1 cellular context compared by ENCODE assay signal in genomic region chr17:75842963-75843576, GRCh38.
TF ChIP-seq lines count a peak whose summit lies in the region.

No MANE protein-coding gene starts in this region.

TF ChIP-seq in A549, 52 proteins besides CTCF, POLR2A, EP300 and RAD21 (continued from another document):
- TF ChIP-seq HOXA7 (CRISPR knock-in tag; IDR thresholded peaks at IDR 0.05) (no peak), ZSCAN20 (CRISPR knock-in tag; IDR thresholded peaks at IDR 0.05) (no peak), FOSL2 (IDR thresholded peaks at IDR 0.05) (no peak), FOSL2 (CRISPR knock-in tag; IDR thresholded peaks at IDR 0.05) (no peak), FOSB (CRISPR knock-in tag; IDR thresholded peaks at IDR 0.05) (no peak), CBX2 (IDR thresholded peaks at IDR 0.05; ENCODE audit: borderline replicate concordance, low read depth) (no peak)
